Comparison of ENCODE assay signal across 9 cellular contexts in the genomic region with DNA sequence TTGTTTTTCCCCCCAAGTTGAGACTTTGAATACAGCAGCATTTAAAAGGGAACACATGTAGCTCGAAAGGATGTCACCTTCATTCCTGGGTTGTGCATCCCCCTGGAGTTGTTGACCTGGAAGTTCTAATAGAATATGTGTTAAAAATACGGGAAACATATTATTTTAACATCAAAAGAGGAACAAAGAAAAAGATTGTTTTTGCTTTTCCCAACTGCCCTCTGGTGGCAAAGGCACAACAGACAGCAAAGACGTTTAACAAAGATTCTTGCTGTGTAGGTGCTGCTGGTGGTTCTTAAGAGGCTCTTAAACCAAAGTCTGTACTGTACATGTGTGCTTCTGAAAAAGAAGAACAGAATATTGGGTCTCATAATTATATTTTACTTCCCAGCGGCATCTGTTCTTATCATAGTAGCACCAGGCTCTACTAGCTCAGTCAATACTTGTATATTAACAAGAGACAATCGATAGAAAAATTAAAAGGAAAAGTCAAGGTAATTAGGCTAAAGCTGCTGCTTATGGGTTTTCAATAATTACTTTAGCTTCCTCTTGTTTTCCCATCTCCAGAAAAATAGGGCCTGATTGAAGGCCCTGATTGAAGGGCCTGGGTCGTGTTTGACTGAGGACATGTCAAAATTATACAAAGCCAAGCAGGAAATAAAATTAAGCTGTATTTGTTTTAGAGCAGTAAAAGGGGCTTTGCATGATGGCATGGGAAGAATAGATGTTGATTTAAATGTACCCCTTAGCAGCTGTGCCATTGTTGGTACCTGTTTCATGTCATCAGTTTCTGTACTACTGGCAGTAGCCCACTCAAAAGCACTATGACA.
DNase-seq lines count a peak whose midpoint lies in the region; ATAC-seq and TF ChIP-seq lines count a peak whose summit lies in the region.
"Had no signal": no experiment of that assay in that cellular context is flagged by ENCODE, and none has a peak within 500 bp of the region (broad histone marks: within the 10 kb centered on the region; RNA-seq: fewer than 3 reads in every experiment).

No MANE protein-coding gene starts in this region.

- H3K27me3 Mint-ChIP-seq in neural progenitor cell (ENCODE audit: insufficient read depth, low read depth), result no peaks in the 10 kb centered on the region
- H3K27me3 Mint-ChIP-seq in activated CD8-positive, alpha-beta T cell treated with anti-CD3 and anti-CD28 coated beads for 36 hours, result no peaks in the 10 kb centered on the region
- H3K27me3 Mint-ChIP-seq: central memory CD8-positive, alpha-beta T cell had no signal

- TF ChIP-seq CTCF in GM06990 (IDR thresholded peaks at IDR 0.05; ENCODE audit: insufficient read depth, low read length, poor library complexity, severe bottlenecking) (peak; percentile 49), brain microvascular endothelial cell (IDR thresholded peaks at IDR 0.05; ENCODE audit: low read depth, low read length, missing control alignments) (peak; percentile 84), neural progenitor cell (IDR thresholded peaks at IDR 0.05) (peak; percentile 63)
- no peak for TF ChIP-seq CTCF in activated CD8-positive, alpha-beta T cell treated with anti-CD3 and anti-CD28 coated beads for 36 hours (IDR thresholded peaks at IDR 0.05)

- H3K36me3 ChIP-seq in GM06990 (ENCODE audit: control insufficient read depth, insufficient read depth, low read length), result no peaks in the 10 kb centered on the region
- no peaks in the 10 kb centered on the region for H3K36me3 ChIP-seq in brain microvascular endothelial cell (replicated peaks)
- H3K36me3 ChIP-seq in neural progenitor cell, result no peaks in the 10 kb centered on the region

- H3K36me3 Mint-ChIP-seq in neural progenitor cell, result no peaks in the 10 kb centered on the region
- no peaks in the 10 kb centered on the region for H3K36me3 Mint-ChIP-seq in activated CD8-positive, alpha-beta T cell treated with anti-CD3 and anti-CD28 coated beads for 36 hours (ENCODE audit: low read depth)

- H2AFZ ChIP-seq in neural progenitor cell (replicated peaks), result no peak overlapping the region

- H3K27me3 ChIP-seq in GM06990 (replicated peaks; ENCODE audit: control insufficient read depth, insufficient read depth, low read length) (no peaks in the 10 kb centered on the region), brain microvascular endothelial cell (replicated peaks) (no peaks in the 10 kb centered on the region), neural progenitor cell (no peaks in the 10 kb centered on the region)

- ATAC-seq in activated CD8-positive, alpha-beta T cell treated with anti-CD3 and anti-CD28 coated beads for 36 hours, result no peak
- no peak for ATAC-seq in GM21423 (IDR thresholded peaks at IDR 0.05; ENCODE audit: unreplicated experiment)

- no peaks in the 10 kb centered on the region for H3K9me3 Mint-ChIP-seq in neural progenitor cell
- no peaks in the 10 kb centered on the region for H3K9me3 Mint-ChIP-seq in activated CD8-positive, alpha-beta T cell treated with anti-CD3 and anti-CD28 coated beads for 36 hours
- H3K9me3 Mint-ChIP-seq: central memory CD8-positive, alpha-beta T cell had no signal

- DNase-seq in GM06990 (ENCODE audit: extremely low read depth, insufficient read length) (no peak), MV-4-11 (lab: John Stamatoyannopoulos, UW) (peak; percentile 35), brain microvascular endothelial cell (peak; percentile 42), neural progenitor cell (ENCODE audit: low spot score) (peak; percentile 18), NCI-H510A treated with DMSO at 0.1 percent for 48 hours (lab: John Stamatoyannopoulos, UW) (no peak), NCI-H2029 (lab: John Stamatoyannopoulos, UW) (no peak)
- DNase-seq in activated CD8-positive, alpha-beta T cell treated with anti-CD3 and anti-CD28 coated beads for 36 hours, result no peak

- no peaks in the 10 kb centered on the region for H4K20me1 ChIP-seq in neural progenitor cell (ENCODE audit: low read depth)

- no peaks in the 10 kb centered on the region for H3K79me2 ChIP-seq in neural progenitor cell (ENCODE audit: low read depth)

- H3K9ac ChIP-seq in neural progenitor cell, result no peak overlapping the region

- no peak overlapping the region for H3K27ac Mint-ChIP-seq in neural progenitor cell
- H3K27ac Mint-ChIP-seq in activated CD8-positive, alpha-beta T cell treated with anti-CD3 and anti-CD28 coated beads for 36 hours, result no peak overlapping the region

- intact Hi-C loops in activated CD8-positive, alpha-beta T cell treated with anti-CD3 and anti-CD28 coated beads for 36 hours (cut with micrococcal nuclease), result no loop called here

- POLR2A ChIA-PET in activated CD8-positive, alpha-beta T cell treated with anti-CD3 and anti-CD28 coated beads for 36 hours (lab: Charles Lee), result no interaction called here

- H3K9me3 ChIP-seq in neural progenitor cell (ENCODE audit: low read depth), result no peaks in the 10 kb centered on the region

- CTCF ChIA-PET in activated CD8-positive, alpha-beta T cell treated with anti-CD3 and anti-CD28 coated beads for 36 hours (lab: Charles Lee), result interaction anchor here (0.5 to 1.3 kb wide), 2 partner anchors 124 to 490 kb away, joined by 3 to 4 read pairs; a partner anchor contains a TSS

- H3K4me1 ChIP-seq in neural progenitor cell, result no peaks in the 10 kb centered on the region

- in situ Hi-C loops in brain microvascular endothelial cell (cut with HindIII; ENCODE audit: low pct_ligation_motif_present, low sequenced_read_pairs), result no loop called here

- no peaks in the 10 kb centered on the region for H3K4me1 Mint-ChIP-seq in neural progenitor cell
- no peaks in the 10 kb centered on the region for H3K4me1 Mint-ChIP-seq in activated CD8-positive, alpha-beta T cell treated with anti-CD3 and anti-CD28 coated beads for 36 hours (ENCODE audit: low read depth)
- H3K4me1 Mint-ChIP-seq: central memory CD8-positive, alpha-beta T cell had no signal

- no peak overlapping the region for H3K4me3 Mint-ChIP-seq in neural progenitor cell
- H3K4me3 Mint-ChIP-seq in activated CD8-positive, alpha-beta T cell treated with anti-CD3 and anti-CD28 coated beads for 36 hours, result no peak overlapping the region
- H3K4me3 Mint-ChIP-seq: central memory CD8-positive, alpha-beta T cell had no signal

- H3K4me3 ChIP-seq in GM06990 (replicated peaks; ENCODE audit: low read depth, low read length) (no peak overlapping the region), brain microvascular endothelial cell (ENCODE audit: low read depth, low read length) (no peak overlapping the region), neural progenitor cell (no peak overlapping the region)

- no peaks in the 10 kb centered on the region for H3F3A ChIP-seq in neural progenitor cell (ENCODE audit: low read depth)

- H3K27ac ChIP-seq in brain microvascular endothelial cell (no peak overlapping the region), neural progenitor cell (no peak overlapping the region)

- no peak overlapping the region for H3K4me2 ChIP-seq in neural progenitor cell

Comparison
In these comparisons a context has a peak if more than half of its experiments do, and no peak if none do; other contexts are left out.
1. DNase-seq: peak in MV-4-11 (single experiment), brain microvascular endothelial cell (single experiment) and neural progenitor cell (single experiment); none in GM06990 (single experiment), activated CD8-positive, alpha-beta T cell treated with anti-CD3 and anti-CD28 coated beads for 36 hours (single experiment), NCI-H510A treated with DMSO at 0.1 percent for 48 hours (single experiment) and NCI-H2029 (single experiment).